20 cellular contexts compared by ENCODE assay signal in the genomic region with DNA sequence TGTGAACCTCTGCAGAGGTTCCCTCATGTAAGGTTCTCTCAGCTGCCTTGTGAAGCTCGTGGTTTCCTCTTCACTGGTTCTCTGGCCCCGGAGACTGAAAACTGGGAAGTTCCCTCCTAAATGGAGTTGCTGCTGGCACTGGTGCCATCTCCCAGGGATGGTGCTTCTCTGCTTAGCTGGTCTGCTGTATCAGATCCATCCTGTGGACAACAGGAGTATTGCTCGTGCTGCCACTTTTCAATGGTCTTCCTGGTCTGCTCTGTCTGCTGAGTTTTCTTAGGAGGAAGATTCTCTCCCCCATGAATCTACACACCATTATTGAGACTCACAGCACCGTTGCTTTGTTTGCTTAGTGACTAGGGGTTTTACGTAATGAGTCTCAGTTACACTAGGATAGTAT.
DNase-seq lines count a peak whose midpoint lies in the region; ATAC-seq and TF ChIP-seq lines count a peak whose summit lies in the region.
"Had no signal": no experiment of that assay in that cellular context is flagged by ENCODE, and none has a peak within 500 bp of the region (broad histone marks: within the 10 kb centered on the region; RNA-seq: fewer than 3 reads in every experiment).

No MANE protein-coding gene starts in this region.

- TF ChIP-seq CTCF in A673 (conservative IDR thresholded peaks at IDR 0.05; ENCODE audit: low read depth, low read length): 0 out of 2 replicates have a peak, but pooled peaks have one; percentile 27
- TF ChIP-seq CTCF in LNCaP clone FGC (IDR thresholded peaks at IDR 0.05; ENCODE audit: control insufficient read depth, extremely low read depth, insufficient read depth): 0 out of 2 replicates have a peak, but pooled peaks have one; percentile 11
- no peak for TF ChIP-seq CTCF in WTC11 (IDR thresholded peaks at IDR 0.05)
- no peak for TF ChIP-seq CTCF in osteoblast (IDR thresholded peaks at IDR 0.05; ENCODE audit: extremely low read depth, low read depth, low read length)
- TF ChIP-seq CTCF in activated CD8-positive, alpha-beta T cell treated with anti-CD3 and anti-CD28 coated beads for 36 hours (IDR thresholded peaks at IDR 0.05): no peak

- BruUV-seq in A673 (replicated peaks; lab: Mats Ljungman, UMichigan): no TSS peak

- H3K4me1 Mint-ChIP-seq in WTC11: no peaks in the 10 kb centered on the region
- no peaks in the 10 kb centered on the region for H3K4me1 Mint-ChIP-seq in activated CD8-positive, alpha-beta T cell treated with anti-CD3 and anti-CD28 coated beads for 36 hours (ENCODE audit: low read depth)
- H3K4me1 Mint-ChIP-seq: CD4-positive, alpha-beta memory T cell; T-helper 17 cell had no signal

- H3K4me3 Mint-ChIP-seq in WTC11: no peak overlapping the region
- no peak overlapping the region for H3K4me3 Mint-ChIP-seq in activated CD8-positive, alpha-beta T cell treated with anti-CD3 and anti-CD28 coated beads for 36 hours
- H3K4me3 Mint-ChIP-seq: CD4-positive, alpha-beta memory T cell; T-helper 17 cell had no signal

- no peak overlapping the region for H3K27ac Mint-ChIP-seq in WTC11
- no peak overlapping the region for H3K27ac Mint-ChIP-seq in activated CD8-positive, alpha-beta T cell treated with anti-CD3 and anti-CD28 coated beads for 36 hours
- H3K27ac Mint-ChIP-seq: CD4-positive, alpha-beta memory T cell; T-helper 17 cell had no signal

- peak; percentile 64; the same call in 1 of the 2 replicates for ATAC-seq in WTC11
- ATAC-seq in activated CD8-positive, alpha-beta T cell treated with anti-CD3 and anti-CD28 coated beads for 36 hours: no peak
- no peak for ATAC-seq in GM21381 (IDR thresholded peaks at IDR 0.05; ENCODE audit: unreplicated experiment)
- ATAC-seq: T-helper 17 cell had no signal

- H3K4me3 ChIP-seq in A673 (ENCODE audit: low read depth, low read length, poor library complexity, severe bottlenecking) (no peak overlapping the region), LNCaP clone FGC (ENCODE audit: low read depth, low read length) (no peak overlapping the region), osteoblast (ENCODE audit: insufficient read depth, low read length) (no peak overlapping the region)

- H3K79me2 ChIP-seq in osteoblast (ENCODE audit: insufficient read depth, low read length): no peaks in the 10 kb centered on the region

- H3K4me2 ChIP-seq in osteoblast (ENCODE audit: insufficient read depth, low read length): no peak overlapping the region
- H3K4me2 ChIP-seq: KMS-11 had no signal

- peaks cover 50% of the 10 kb centered on the region for H3K27me3 Mint-ChIP-seq in WTC11 (ENCODE audit: low read depth)
- peaks cover 6% of the 10 kb centered on the region for H3K27me3 Mint-ChIP-seq in activated CD8-positive, alpha-beta T cell treated with anti-CD3 and anti-CD28 coated beads for 36 hours
- H3K27me3 Mint-ChIP-seq: CD4-positive, alpha-beta memory T cell had no signal

- H2AFZ ChIP-seq in osteoblast (ENCODE audit: low read length): no peak overlapping the region

- no peaks in the 10 kb centered on the region for H4K20me1 ChIP-seq in osteoblast (ENCODE audit: insufficient read depth, low read length)

- POLR2A ChIA-PET in A673 (lab: Charles Lee; ENCODE audit: low non-redundant PET): no interaction called here
- POLR2A ChIA-PET in WTC11 (lab: Charles Lee): no interaction called here
- POLR2A ChIA-PET in activated CD8-positive, alpha-beta T cell treated with anti-CD3 and anti-CD28 coated beads for 36 hours (lab: Charles Lee): no interaction called here

- H3K27ac ChIP-seq in A673 (ENCODE audit: low read depth, low read length, poor library complexity, severe bottlenecking) (no peak overlapping the region), osteoblast (ENCODE audit: low read depth, low read length) (no peak overlapping the region)
- H3K27ac ChIP-seq: KMS-11 had no signal

- CTCF ChIA-PET in A673 (lab: Charles Lee): interaction anchor here (0.5 kb wide), 1 partner anchor 528 kb away, joined by 3 read pairs; no protein-coding TSS in a partner anchor
- CTCF ChIA-PET in WTC11 (lab: Charles Lee): interaction anchor here (0.9 kb wide), 1 partner anchor 146 kb away, joined by 3 read pairs; no protein-coding TSS in a partner anchor
- CTCF ChIA-PET in activated CD8-positive, alpha-beta T cell treated with anti-CD3 and anti-CD28 coated beads for 36 hours (lab: Charles Lee): interaction anchor here (0.9 kb wide), 1 partner anchor 13 kb away, joined by 3 read pairs; no protein-coding TSS in a partner anchor

- H3K4me1 ChIP-seq in A673 (ENCODE audit: insufficient read depth, low read length, poor library complexity, severe bottlenecking) (peaks cover 6% of the 10 kb centered on the region), osteoblast (ENCODE audit: insufficient read depth, low read length) (no peaks in the 10 kb centered on the region)
- H3K4me1 ChIP-seq: Caco-2 had no signal

- H3K9me3 ChIP-seq in A673 (ENCODE audit: low read depth, low read length, poor library complexity, severe bottlenecking): no peaks in the 10 kb centered on the region
- H3K9me3 ChIP-seq in osteoblast (ENCODE audit: low read depth, low read length): no peaks in the 10 kb centered on the region
- H3K9me3 ChIP-seq: Caco-2 had no signal

- H3K27me3 ChIP-seq in A673 (replicated peaks; ENCODE audit: insufficient read depth, low read depth, low read length, poor library complexity) (no peaks in the 10 kb centered on the region), osteoblast (ENCODE audit: insufficient read depth, low read length) (no peaks in the 10 kb centered on the region)

- intact Hi-C loops in A673 (cut with micrococcal nuclease; ENCODE audit: unreplicated experiment): no loop called here
- intact Hi-C loops in activated CD8-positive, alpha-beta T cell treated with anti-CD3 and anti-CD28 coated beads for 36 hours (cut with micrococcal nuclease): no loop called here

- peak; percentile 32 for DNase-seq in A673 (ENCODE audit: low spot score)
- DNase-seq in GDM1 (lab: John Stamatoyannopoulos, UW): peak; percentile 16
- no peak for DNase-seq in LNCaP clone FGC (ENCODE audit: low read depth)
- DNase-seq in WTC11 (ENCODE audit: low spot score): no peak
- DNase-seq in osteoblast (ENCODE audit: insufficient read length, low spot score, missing footprints): no peak
- DNase-seq in NCI-H2081 treated with DMSO at 0.1 percent for 48 hours (lab: John Stamatoyannopoulos, UW): no peak
- DNase-seq in activated CD8-positive, alpha-beta T cell treated with anti-CD3 and anti-CD28 coated beads for 36 hours: no peak
- DNase-seq: Caco-2, DMS 273 treated with DMSO at 0.1 percent for 48 hours, H7, IMR-90, NCI-H1694, NCI-H2081, NCI-H226, NCI-H510A treated with DMSO at 0.1 percent for 48 hours, Right ventricle myocardium superior, T-helper 17 cell had no signal

- peaks cover 7% of the 10 kb centered on the region for H3K9me3 Mint-ChIP-seq in WTC11
- no peaks in the 10 kb centered on the region for H3K9me3 Mint-ChIP-seq in activated CD8-positive, alpha-beta T cell treated with anti-CD3 and anti-CD28 coated beads for 36 hours

- H3K36me3 Mint-ChIP-seq in WTC11: no peaks in the 10 kb centered on the region
- no peaks in the 10 kb centered on the region for H3K36me3 Mint-ChIP-seq in activated CD8-positive, alpha-beta T cell treated with anti-CD3 and anti-CD28 coated beads for 36 hours (ENCODE audit: low read depth)
- H3K36me3 Mint-ChIP-seq: CD4-positive, alpha-beta memory T cell had no signal

- H3K36me3 ChIP-seq in A673 (ENCODE audit: insufficient read depth, low read length, poor library complexity, severe bottlenecking) (no peaks in the 10 kb centered on the region), osteoblast (ENCODE audit: insufficient read depth, low read length) (no peaks in the 10 kb centered on the region)

TF ChIP-seq in WTC11, 78 proteins besides CTCF, POLR2A, EP300 and RAD21:
- TF ChIP-seq ZNF263 (CRISPR knock-in tag; IDR thresholded peaks at IDR 0.05; ENCODE audit: low read depth): no peak
- TF ChIP-seq NFATC4 (CRISPR knock-in tag; IDR thresholded peaks at IDR 0.05): no peak
- TF ChIP-seq JAZF1 (CRISPR knock-in tag; IDR thresholded peaks at IDR 0.05): no peak
- TF ChIP-seq ZNF232 (CRISPR knock-in tag; IDR thresholded peaks at IDR 0.05): no peak
- no peak for TF ChIP-seq ATF3 (CRISPR knock-in tag; conservative IDR thresholded peaks at IDR 0.05)
- no peak for TF ChIP-seq CBFB (CRISPR knock-in tag; IDR thresholded peaks at IDR 0.05; ENCODE audit: low read depth)
- TF ChIP-seq ARID4B (CRISPR knock-in tag; IDR thresholded peaks at IDR 0.05; ENCODE audit: borderline replicate concordance): no peak
- TF ChIP-seq OVOL2 (CRISPR knock-in tag; IDR thresholded peaks at IDR 0.05; ENCODE audit: borderline replicate concordance): no peak

Comparison
In these comparisons a context has a peak if more than half of its experiments do, and no peak if none do; other contexts are left out.
1. DNase-seq: peak in A673 (single experiment) and GDM1 (single experiment); none in LNCaP clone FGC (single experiment), WTC11 (single experiment), osteoblast (single experiment), NCI-H2081 treated with DMSO at 0.1 percent for 48 hours (single experiment) and activated CD8-positive, alpha-beta T cell treated with anti-CD3 and anti-CD28 coated beads for 36 hours (single experiment).
2. CTCF ChIP-seq: peak in A673 (single experiment) and LNCaP clone FGC (single experiment); none in WTC11 (single experiment), osteoblast (single experiment) and activated CD8-positive, alpha-beta T cell treated with anti-CD3 and anti-CD28 coated beads for 36 hours (single experiment).